ENCODE assay signal across 22 cellular contexts in genomic region chr22:44801476-44801875, GRCh38. TPM values are rescaled to one million over a fixed set of nuclear protein-coding genes. Genes with fewer than 3 reads are reported as not detected.
A peak's percentile ranks its signal among the peaks of the same experiment; 100 is the strongest.
DNase-seq lines count a peak whose midpoint lies in the region; ATAC-seq, FAIRE-seq and TF ChIP-seq lines count a peak whose summit lies in the region.
"Had no signal": no experiment of that assay in that cellular context is flagged by ENCODE, and none has a peak within 500 bp of the region (broad histone marks: within the 10 kb centered on the region; RNA-seq: fewer than 3 reads in every experiment).

No MANE protein-coding gene starts in this region.

- intact Hi-C loops in kidney (cut with DNase I) = no loop called here

- DNase-seq in SK-N-SH (peak; percentile 50), RWPE2 (ENCODE audit: low spot score) (peak; percentile 16), kidney (peak; percentile 48), suprapubic skin (ENCODE audit: low spot score in 2 of 2) (no peak), UCSD-AML1 (lab: John Stamatoyannopoulos, UW; ENCODE audit: unreplicated experiment) (no peak), amygdala (lab: John Stamatoyannopoulos, UW) (no peak)
- DNase-seq: 8988T; CD4-positive, alpha-beta memory T cell; DMS153; DMS79; GDM1; HFFc6 had no signal

- H3K4me2 ChIP-seq in SK-N-SH = no peak overlapping the region
- H3K4me2 ChIP-seq: BLaER1, GM23338 had no signal

- FAIRE-seq in kidney (lab: Jason Lieb, UNC) = no peak
- FAIRE-seq: GM12892, GM18507, H54, HTR-8/SVneo had no signal

- no peaks in the 10 kb centered on the region for H3F3A ChIP-seq in SK-N-SH (replicated peaks; ENCODE audit: insufficient read depth)

- no peaks in the 10 kb centered on the region for H3K79me2 ChIP-seq in SK-N-SH (ENCODE audit: insufficient read depth)

- 92% methylated on average over 2 of the region's 11 CpGs for WGBS in SK-N-SH (ENCODE audit: low lambda C conversion rate)
- 62% methylated on average over 9 of the region's 11 CpGs for WGBS in suprapubic skin

- TF ChIP-seq EP300 in SK-N-SH (IDR thresholded peaks at IDR 0.05; ENCODE audit: borderline replicate concordance in 1 of 2, low read depth in 1 of 2, low read length in 1 of 2) (no peak), suprapubic skin (IDR thresholded peaks at IDR 0.05) (no peak)

- H3K4me3 ChIP-seq in SK-N-SH (ENCODE audit: low read depth in 2 of 2, low read length in 1 of 2) = no peak overlapping the region
- H3K4me3 ChIP-seq in RWPE2 (ENCODE audit: severe bottlenecking) = no peak overlapping the region
- no peak overlapping the region for H3K4me3 ChIP-seq in kidney (ENCODE audit: low read length in 2 of 2)
- H3K4me3 ChIP-seq in suprapubic skin = no peak overlapping the region
- H3K4me3 ChIP-seq: BLaER1, GM23338 had no signal

- H3K9ac ChIP-seq in SK-N-SH = no peak overlapping the region
- H3K9ac ChIP-seq in kidney (ENCODE audit: low read length in 2 of 2) = no peak overlapping the region
- H3K9ac ChIP-seq: BLaER1 had no signal

- CTCF ChIA-PET in SK-N-SH (lab: Yijun Ruan, JAX) = interaction anchor here (1.1 to 1.6 kb wide), 2 partner anchors 19 to 105 kb away, joined by 3 to 5 read pairs; no protein-coding TSS in a partner anchor

- H3K36me3 ChIP-seq in SK-N-SH (replicated peaks in 1 of 2; ENCODE audit: control insufficient read depth in 1 of 2, insufficient read depth in 2 of 2, low read length in 1 of 2) = no peaks in the 10 kb centered on the region
- H3K36me3 ChIP-seq in RWPE2 (ENCODE audit: low read depth) = no peaks in the 10 kb centered on the region
- peaks cover 0 to 8% of the 10 kb centered on the region in 2 donors for H3K36me3 ChIP-seq in kidney (ENCODE audit: control insufficient read depth in 1 of 2, insufficient read depth in 2 of 2, low read length in 2 of 2)
- H3K36me3 ChIP-seq in suprapubic skin = no peaks in the 10 kb centered on the region
- H3K36me3 ChIP-seq: BLaER1 had no signal

- H3K9me3 ChIP-seq in SK-N-SH (no peaks in the 10 kb centered on the region), RWPE2 (ENCODE audit: severe bottlenecking) (no peaks in the 10 kb centered on the region), kidney (ENCODE audit: control insufficient read depth in 1 of 2, low read length in 2 of 2) (no peaks in the 10 kb centered on the region), suprapubic skin (no peaks in the 10 kb centered on the region)
- H3K9me3 ChIP-seq: BLaER1 had no signal

- TF ChIP-seq POLR2A in suprapubic skin (IDR thresholded peaks at IDR 0.05) = no peak

- H3K27me3 ChIP-seq in SK-N-SH (ENCODE audit: insufficient read depth) (peaks cover 11% of the 10 kb centered on the region; the same call in 1 of the 2 replicates), RWPE2 (ENCODE audit: insufficient read depth, poor library complexity, severe bottlenecking) (no peaks in the 10 kb centered on the region), suprapubic skin (peaks cover 4% of the 10 kb centered on the region)
- H3K27me3 ChIP-seq: BLaER1 had no signal

- TF ChIP-seq CTCF in SK-N-SH (IDR thresholded peaks at IDR 0.05) (no peak), RWPE2 (IDR thresholded peaks at IDR 0.05; ENCODE audit: poor library complexity, severe bottlenecking) (no peak), kidney (IDR thresholded peaks at IDR 0.05; ENCODE audit: borderline replicate concordance, extremely low read depth, insufficient read depth) (no peak), suprapubic skin (IDR thresholded peaks at IDR 0.05) (no peak)

- no peak for TF ChIP-seq RAD21 in SK-N-SH (IDR thresholded peaks at IDR 0.05; ENCODE audit: low read length)

- no peak overlapping the region for H2AFZ ChIP-seq in SK-N-SH (ENCODE audit: low read depth)
- H2AFZ ChIP-seq: GM23338 had no signal

- H3K4me1 ChIP-seq in SK-N-SH (ENCODE audit: control insufficient read depth in 1 of 2, insufficient read depth in 2 of 2, low read depth in 1 of 2, low read length in 1 of 2) (peaks cover 0 to 18% of the 10 kb centered on the region in 2 experiments; a peak in 1 of 4 replicates), RWPE2 (ENCODE audit: insufficient read depth, poor library complexity, severe bottlenecking) (no peaks in the 10 kb centered on the region), kidney (ENCODE audit: control insufficient read depth in 1 of 2, insufficient read depth in 1 of 2, low read depth in 1 of 2, low read length in 2 of 2) (no peaks in the 10 kb centered on the region), suprapubic skin (no peaks in the 10 kb centered on the region)
- H3K4me1 ChIP-seq: BLaER1 had no signal

- ATAC-seq in SK-N-SH treated with all-trans-retinoic acid at 6 μM for 48 hours (no peak), RWPE2 (ENCODE audit: low read depth) (no peak)
- ATAC-seq: GM23338, HCT116 had no signal

- POLR2A ChIA-PET in SK-N-SH (lab: Yijun Ruan, JAX) = no interaction called here

- H3K27ac ChIP-seq in SK-N-SH (ENCODE audit: low read depth in 2 of 2, low read length in 1 of 2) (no peak overlapping the region), RWPE2 (ENCODE audit: poor library complexity, severe bottlenecking) (no peak overlapping the region), kidney (ENCODE audit: low read depth in 2 of 2, low read length in 2 of 2) (no peak overlapping the region), suprapubic skin (no peak overlapping the region)
- H3K27ac ChIP-seq: BLaER1 had no signal

- H4K20me1 ChIP-seq in SK-N-SH (ENCODE audit: insufficient read depth) = no peaks in the 10 kb centered on the region
- H4K20me1 ChIP-seq: BLaER1 had no signal

- H3K9me2 ChIP-seq in SK-N-SH = no peaks in the 10 kb centered on the region

TF ChIP-seq in SK-N-SH, 30 proteins besides CTCF, POLR2A, EP300 and RAD21 (continues in another document):
- TF ChIP-seq TCF12 (IDR thresholded peaks at IDR 0.05) = no peak
- TF ChIP-seq TEAD4 (IDR thresholded peaks at IDR 0.05; ENCODE audit: borderline replicate concordance, insufficient read depth) = no peak
- no peak for TF ChIP-seq MEF2A (IDR thresholded peaks at IDR 0.05; ENCODE audit: borderline replicate concordance, low read depth)
- no peak for TF ChIP-seq SMC3 (IDR thresholded peaks at IDR 0.05; ENCODE audit: low read depth, low read length)
- TF ChIP-seq PBX3 (IDR thresholded peaks at IDR 0.05) = no peak
- no peak for TF ChIP-seq TAF1 (IDR thresholded peaks at IDR 0.05; ENCODE audit: borderline replicate concordance, low read depth, low read length)
- TF ChIP-seq NRF1 (IDR thresholded peaks at IDR 0.05; ENCODE audit: low read depth, low read length) = no peak
- no peak for TF ChIP-seq POLR2AphosphoS5 (IDR thresholded peaks at IDR 0.05; ENCODE audit: low read depth, low read length)
- no peak for TF ChIP-seq FOXM1 (IDR thresholded peaks at IDR 0.05; ENCODE audit: low read depth)
- TF ChIP-seq RFX5 (IDR thresholded peaks at IDR 0.05; ENCODE audit: low read length) = no peak
- no peak for TF ChIP-seq RCOR1 (IDR thresholded peaks at IDR 0.05; ENCODE audit: low read length)
- no peak for TF ChIP-seq SIN3A (IDR thresholded peaks at IDR 0.05; ENCODE audit: borderline replicate concordance, low read depth, low read length)

TF ChIP-seq in SK-N-SH treated with all-trans-retinoic acid at 6 μM for 48 hours, 23 proteins besides CTCF, POLR2A, EP300 and RAD21:
- no peak for TF ChIP-seq ZNF70 (CRISPR knock-in tag; IDR thresholded peaks at IDR 0.05)
- TF ChIP-seq ZNF565 (CRISPR knock-in tag; conservative IDR thresholded peaks at IDR 0.05; ENCODE audit: low read depth) = no peak
- TF ChIP-seq ZC3H10 (CRISPR knock-in tag; IDR thresholded peaks at IDR 0.05) = no peak
- no peak for TF ChIP-seq PATZ1 (CRISPR knock-in tag; IDR thresholded peaks at IDR 0.05; ENCODE audit: borderline replicate concordance)
- no peak for TF ChIP-seq TOX (CRISPR knock-in tag; IDR thresholded peaks at IDR 0.05; ENCODE audit: borderline replicate concordance)
- no peak for TF ChIP-seq CSRNP3 (CRISPR knock-in tag; IDR thresholded peaks at IDR 0.05)
- TF ChIP-seq GLIS3 (CRISPR knock-in tag; IDR thresholded peaks at IDR 0.05) = no peak
- TF ChIP-seq ZFP30 (CRISPR knock-in tag; IDR thresholded peaks at IDR 0.05) = no peak
- no peak for TF ChIP-seq CSDC2 (CRISPR knock-in tag; IDR thresholded peaks at IDR 0.05)

RNA-seq across cellular contexts. Expression of gene ARHGAP8, which starts 49.1 kb away (rescaled TPM):
- 0.05 and 0.08 TPM in 2 replicates for polyA plus RNA-seq in SK-N-SH (2012; rRNA removed)
- polyA plus RNA-seq in SK-N-SH (2012; cell fraction: cytosol; rRNA removed) = 0.09 TPM in 1 of 2 replicates, not detected in the other
- 0.20 and 0.38 TPM in 2 replicates for polyA plus RNA-seq in SK-N-SH (2012; cell fraction: nucleus; rRNA removed)
- total RNA-seq in kidney = 35.7 TPM
- polyA plus RNA-seq in kidney (ENCODE audit: insufficient read depth, low read depth, low replicate concordance) = 30.2 TPM
- 1 to 10 TPM; 1.5 to 6.9 (median 4.2) TPM for total RNA-seq in suprapubic skin
- total RNA-seq: A673, HFFc6 had no signal
- polyA plus RNA-seq: CD14-positive monocyte; CD4-positive, alpha-beta memory T cell had no signal

Comparison
In these comparisons a context has a peak if more than half of its experiments do, and no peak if none do; other contexts are left out.
1. DNase-seq: peak in SK-N-SH (single experiment), RWPE2 (single experiment) and kidney (single experiment); none in suprapubic skin (0 of 2), UCSD-AML1 (single experiment) and amygdala (0 of 56).